In the genomic region with DNA sequence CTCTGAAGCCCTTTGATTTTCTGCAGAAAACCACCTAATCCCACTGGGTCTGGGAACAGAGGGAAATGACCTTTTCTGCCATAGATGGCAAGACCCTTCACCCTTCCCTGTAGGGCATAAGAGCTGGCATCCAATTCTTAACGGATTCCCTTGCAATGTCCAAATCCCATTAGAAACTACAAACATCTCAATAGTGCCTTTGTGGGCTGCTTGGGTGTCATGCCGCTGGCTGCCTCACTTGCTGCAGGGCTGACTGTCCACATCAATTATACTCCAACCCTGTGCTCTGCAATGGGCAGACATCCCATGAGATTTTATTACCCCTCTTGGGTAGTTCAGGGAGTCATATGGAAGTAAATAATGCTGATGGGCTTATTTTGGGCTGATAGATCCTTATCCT, we compare ENCODE assay signal across 24 cellular contexts. TPM values are rescaled to one million over a fixed set of nuclear protein-coding genes. Genes with fewer than 3 reads are reported as not detected.
DNase-seq lines count a peak whose midpoint lies in the region; ATAC-seq and TF ChIP-seq lines count a peak whose summit lies in the region.
"Had no signal": no experiment of that assay in that cellular context is flagged by ENCODE, and none has a peak within 500 bp of the region (broad histone marks: within the 10 kb centered on the region; RNA-seq: fewer than 3 reads in every experiment).

No MANE protein-coding gene starts in this region.

- peaks cover 75% of the 10 kb centered on the region for H3K4me1 Mint-ChIP-seq in T-helper 1 cell treated with Interleukin-12 subunit alpha and Interleukin-12 subunit beta and Interleukin-4 antibody, amounts not matched to agents 30 μg/mL and 1 μg/mL, for 36 hours (ENCODE audit: low read depth)
- peaks cover 71% of the 10 kb centered on the region for H3K4me1 Mint-ChIP-seq in activated naive CD8-positive, alpha-beta T cell treated with anti-CD3 and anti-CD28 coated beads for 36 hours
- peaks cover 66 to 80% of the 10 kb centered on the region in 2 donors for H3K4me1 Mint-ChIP-seq in natural killer cell treated with Interleukin-12 subunit alpha and Interleukin-12 subunit beta and Interleukin-15 and Interleukin-18, amount 100 ng/mL, for 72 hours (ENCODE audit: low read depth in 2 of 2)
- H3K4me1 Mint-ChIP-seq in CD14-positive monocyte: peaks cover 3% of the 10 kb centered on the region

- H3K36me3 Mint-ChIP-seq in T-helper 1 cell treated with Interleukin-12 subunit alpha and Interleukin-12 subunit beta and Interleukin-4 antibody, amounts not matched to agents 30 μg/mL and 1 μg/mL, for 36 hours (ENCODE audit: low read depth): peaks cover 51% of the 10 kb centered on the region
- H3K36me3 Mint-ChIP-seq in activated naive CD8-positive, alpha-beta T cell treated with anti-CD3 and anti-CD28 coated beads for 36 hours: peaks cover 22% of the 10 kb centered on the region
- H3K36me3 Mint-ChIP-seq in natural killer cell treated with Interleukin-12 subunit alpha and Interleukin-12 subunit beta and Interleukin-15 and Interleukin-18, amount 100 ng/mL, for 72 hours: no peaks in the 10 kb centered on the region
- no peaks in the 10 kb centered on the region for H3K36me3 Mint-ChIP-seq in CD14-positive monocyte

- DNase-seq in T-helper 1 cell (no peak), CD14-positive monocyte (ENCODE audit: low spot score) (no peak), activated gamma-delta T cell treated with Interleukin-2 at 50 U/mL for 16 hours (no peak), sigmoid colon (no peak)
- no peak for DNase-seq in activated naive CD8-positive, alpha-beta T cell treated with anti-CD3 and anti-CD28 coated beads for 36 hours
- DNase-seq in natural killer cell treated with Interleukin-12 subunit alpha and Interleukin-12 subunit beta and Interleukin-15 and Interleukin-18, amount 100 ng/mL, for 72 hours (ENCODE audit: low spot score): no peak
- DNase-seq: amygdala; dorsolateral prefrontal cortex; gastrocnemius medialis; kidney; NCI-H1417 treated with DMSO at 0.1 percent for 48 hours; NCI-H2171 treated with DMSO at 0.1 percent for 48 hours; NCI-H774; OCI-M1; pancreas; SHP77; stimulated activated CD4-positive, alpha-beta T cell treated with anti-CD3 and anti-CD28 coated beads, Interleukin-2, amount 100 ng/mL, for 24 hours had no signal

- peaks cover 3% of the 10 kb centered on the region for H3K9me3 Mint-ChIP-seq in T-helper 1 cell treated with Interleukin-12 subunit alpha and Interleukin-12 subunit beta and Interleukin-4 antibody, amounts not matched to agents 30 μg/mL and 1 μg/mL, for 36 hours
- no peaks in the 10 kb centered on the region for H3K9me3 Mint-ChIP-seq in activated naive CD8-positive, alpha-beta T cell treated with anti-CD3 and anti-CD28 coated beads for 36 hours
- peaks cover 3% of the 10 kb centered on the region for H3K9me3 Mint-ChIP-seq in natural killer cell treated with Interleukin-12 subunit alpha and Interleukin-12 subunit beta and Interleukin-15 and Interleukin-18, amount 100 ng/mL, for 72 hours
- H3K9me3 Mint-ChIP-seq in CD14-positive monocyte: peaks cover 0 to 3% (median 0%) of the 10 kb centered on the region in 7 donors

- no peaks in the 10 kb centered on the region for H3K9me3 ChIP-seq in KOPT-K1 (ENCODE audit: insufficient read depth, low read length, poor library complexity, severe bottlenecking)
- H3K9me3 ChIP-seq in sigmoid colon: no peaks in the 10 kb centered on the region
- H3K9me3 ChIP-seq: gastrocnemius medialis, pancreas had no signal

- ATAC-seq in natural killer cell treated with Interleukin-12 subunit alpha and Interleukin-12 subunit beta and Interleukin-15 and Interleukin-18, amount 100 ng/mL, for 72 hours: peak in 1 of 2 donors; percentile 31
- ATAC-seq: gastrocnemius medialis, pancreas had no signal

- no peaks in the 10 kb centered on the region for H3K27me3 Mint-ChIP-seq in T-helper 1 cell treated with Interleukin-12 subunit alpha and Interleukin-12 subunit beta and Interleukin-4 antibody, amounts not matched to agents 30 μg/mL and 1 μg/mL, for 36 hours (ENCODE audit: low read depth)
- H3K27me3 Mint-ChIP-seq in activated naive CD8-positive, alpha-beta T cell treated with anti-CD3 and anti-CD28 coated beads for 36 hours: no peaks in the 10 kb centered on the region
- H3K27me3 Mint-ChIP-seq in natural killer cell treated with Interleukin-12 subunit alpha and Interleukin-12 subunit beta and Interleukin-15 and Interleukin-18, amount 100 ng/mL, for 72 hours: no peaks in the 10 kb centered on the region
- H3K27me3 Mint-ChIP-seq in CD14-positive monocyte (ENCODE audit: low read depth in 3 of 3): peaks cover 2 to 4% (median 4%) of the 10 kb centered on the region in 3 donors

- H3K27ac Mint-ChIP-seq in T-helper 1 cell treated with Interleukin-12 subunit alpha and Interleukin-12 subunit beta and Interleukin-4 antibody, amounts not matched to agents 30 μg/mL and 1 μg/mL, for 36 hours: peak overlapping the region; percentile 91
- peak overlapping the region; percentile 98 for H3K27ac Mint-ChIP-seq in activated naive CD8-positive, alpha-beta T cell treated with anti-CD3 and anti-CD28 coated beads for 36 hours
- H3K27ac Mint-ChIP-seq in natural killer cell treated with Interleukin-12 subunit alpha and Interleukin-12 subunit beta and Interleukin-15 and Interleukin-18, amount 100 ng/mL, for 72 hours: peak overlapping the region; percentile 96 to 98
- H3K27ac Mint-ChIP-seq in CD14-positive monocyte: no peak overlapping the region

- no peaks in the 10 kb centered on the region for H3K4me1 ChIP-seq in sigmoid colon
- H3K4me1 ChIP-seq: gastrocnemius medialis, pancreas had no signal

- no peak overlapping the region for H3K4me3 ChIP-seq in sigmoid colon
- H3K4me3 ChIP-seq: cardiac muscle cell, dorsolateral prefrontal cortex, gastrocnemius medialis, GM23248, pancreas had no signal

- H3K36me3 ChIP-seq in KOPT-K1 (ENCODE audit: insufficient read depth, low read length) (peaks cover 11% of the 10 kb centered on the region; the same call in 1 of the 2 replicates), sigmoid colon (no peaks in the 10 kb centered on the region)
- H3K36me3 ChIP-seq: cardiac muscle cell, gastrocnemius medialis, pancreas had no signal

- peaks cover 0 to 28% (median 7%) of the 10 kb centered on the region in 3 donors for H3K27me3 ChIP-seq in sigmoid colon
- H3K27me3 ChIP-seq: cardiac muscle cell, pancreas had no signal

- H3K27ac ChIP-seq in KOPT-K1 (ENCODE audit: low read depth, low read length, poor library complexity, severe bottlenecking) (peak overlapping the region; percentile 94), sigmoid colon (no peak overlapping the region)
- H3K27ac ChIP-seq: 22Rv1, cardiac muscle cell, dorsolateral prefrontal cortex, gastrocnemius medialis, GM23248, pancreas had no signal

- peak overlapping the region; percentile 98 for H3K4me3 Mint-ChIP-seq in T-helper 1 cell treated with Interleukin-12 subunit alpha and Interleukin-12 subunit beta and Interleukin-4 antibody, amounts not matched to agents 30 μg/mL and 1 μg/mL, for 36 hours
- peak overlapping the region; percentile 88 for H3K4me3 Mint-ChIP-seq in activated naive CD8-positive, alpha-beta T cell treated with anti-CD3 and anti-CD28 coated beads for 36 hours
- H3K4me3 Mint-ChIP-seq in natural killer cell treated with Interleukin-12 subunit alpha and Interleukin-12 subunit beta and Interleukin-15 and Interleukin-18, amount 100 ng/mL, for 72 hours: peak overlapping the region; percentile 98
- H3K4me3 Mint-ChIP-seq in CD14-positive monocyte: no peak overlapping the region

- 79 to 90% methylated on average over 2 of the region's 2 CpGs for WGBS in sigmoid colon, 2 donors

- TF ChIP-seq EP300 in sigmoid colon (IDR thresholded peaks at IDR 0.05): no peak

- intact Hi-C loops in CD14-positive monocyte (cut with micrococcal nuclease) (no loop called here), sigmoid colon (cut with DNase I) (no loop called here)

- TF ChIP-seq CTCF in CD14-positive monocyte (IDR thresholded peaks at IDR 0.05) (no peak), sigmoid colon (IDR thresholded peaks at IDR 0.05) (no peak)

- TF ChIP-seq POLR2A in sigmoid colon (IDR thresholded peaks at IDR 0.05): no peak

RNA-seq across cellular contexts. Expression of gene GRAP2, which starts 7.2 kb away (rescaled TPM):
- total RNA-seq in activated naive CD8-positive, alpha-beta T cell treated with anti-CD3 and anti-CD28 coated beads for 36 hours: 10 to 100 TPM; 65.2 to 65.5 TPM
- 10 to 100 TPM; 13.2 to 36.4 TPM for total RNA-seq in natural killer cell treated with Interleukin-12 subunit alpha and Interleukin-12 subunit beta and Interleukin-15 and Interleukin-18, amount 100 ng/mL, for 72 hours
- 1 to 10 TPM in 1 of 2 donors, under 1 TPM in 1; 0.97 to 4.2 TPM for polyA plus RNA-seq in CD14-positive monocyte
- total RNA-seq in sigmoid colon: 1 to 10 TPM in 2 of 4 donors, under 1 TPM in 2; 0.49 to 1.8 (median 1.0) TPM
- 1 to 10 TPM in 2 of 3 donors, under 1 TPM in 1; 0.46 to 9.7 (median 3.6) TPM for polyA plus RNA-seq in sigmoid colon
- total RNA-seq: GM23248, lung microvascular endothelial cell had no signal
- polyA plus RNA-seq: cardiac muscle cell, GM23248 had no signal

RNA-seq across cellular contexts. Expression of gene ENTHD1, which starts 14.6 kb away (rescaled TPM):
- under 1 TPM; 0.20 to 0.39 TPM for total RNA-seq in activated naive CD8-positive, alpha-beta T cell treated with anti-CD3 and anti-CD28 coated beads for 36 hours
- total RNA-seq in natural killer cell treated with Interleukin-12 subunit alpha and Interleukin-12 subunit beta and Interleukin-15 and Interleukin-18, amount 100 ng/mL, for 72 hours: not detected
- polyA plus RNA-seq in CD14-positive monocyte (not detected), sigmoid colon (under 1 TPM in 1 of 3 donors, not detected in 2; 0.09 TPM)
- not detected for total RNA-seq in sigmoid colon
- total RNA-seq: cardiac muscle cell, dorsolateral prefrontal cortex, gastrocnemius medialis, GM23248, kidney, lung microvascular endothelial cell, pancreas had no signal
- polyA plus RNA-seq: cardiac muscle cell, esophagus, GM23248 had no signal

RNA-seq across cellular contexts. Expression of gene TMA7B, which starts 52.1 kb away (rescaled TPM):
- total RNA-seq in activated naive CD8-positive, alpha-beta T cell treated with anti-CD3 and anti-CD28 coated beads for 36 hours: 1 to 10 TPM; 1.0 to 1.3 TPM
- total RNA-seq in natural killer cell treated with Interleukin-12 subunit alpha and Interleukin-12 subunit beta and Interleukin-15 and Interleukin-18, amount 100 ng/mL, for 72 hours: 1 to 10 TPM in 1 of 2 donors, under 1 TPM in 1; 0.86 to 2.8 TPM
- polyA plus RNA-seq in CD14-positive monocyte (under 1 TPM in 1 of 2 donors, not detected in 1; 0.13 TPM), sigmoid colon (under 1 TPM in 1 of 3 donors, not detected in 2; 0.41 TPM)
- not detected for total RNA-seq in sigmoid colon
- total RNA-seq: cardiac muscle cell, gastrocnemius medialis, GM23248, lung microvascular endothelial cell had no signal
- polyA plus RNA-seq: cardiac muscle cell, GM23248, pancreas had no signal

Comparison
In these comparisons a context has a peak if more than half of its experiments do, and no peak if none do; other contexts are left out.
1. H3K27ac Mint-ChIP-seq: peak in T-helper 1 cell treated with Interleukin-12 subunit alpha and Interleukin-12 subunit beta and Interleukin-4 antibody, amounts not matched to agents 30 μg/mL and 1 μg/mL, for 36 hours (single experiment), activated naive CD8-positive, alpha-beta T cell treated with anti-CD3 and anti-CD28 coated beads for 36 hours (single experiment) and natural killer cell treated with Interleukin-12 subunit alpha and Interleukin-12 subunit beta and Interleukin-15 and Interleukin-18, amount 100 ng/mL, for 72 hours (2 of 2); none in CD14-positive monocyte (0 of 7).
2. H3K4me3 Mint-ChIP-seq: peak in T-helper 1 cell treated with Interleukin-12 subunit alpha and Interleukin-12 subunit beta and Interleukin-4 antibody, amounts not matched to agents 30 μg/mL and 1 μg/mL, for 36 hours (single experiment), activated naive CD8-positive, alpha-beta T cell treated with anti-CD3 and anti-CD28 coated beads for 36 hours (single experiment) and natural killer cell treated with Interleukin-12 subunit alpha and Interleukin-12 subunit beta and Interleukin-15 and Interleukin-18, amount 100 ng/mL, for 72 hours (single experiment); none in CD14-positive monocyte (0 of 2).
3. RNA of gene GRAP2, which starts 7.2 kb away (total RNA-seq): 65.2 to 65.5 TPM in activated naive CD8-positive, alpha-beta T cell treated with anti-CD3 and anti-CD28 coated beads for 36 hours and 13.2 to 36.4 TPM in natural killer cell treated with Interleukin-12 subunit alpha and Interleukin-12 subunit beta and Interleukin-15 and Interleukin-18, amount 100 ng/mL, for 72 hours; 0.49 to 1.8 TPM in sigmoid colon; every median in the first group is over 4 times any median in the second.